ENCODE assay signal across 3 cellular contexts in genomic region chr6:27392623-27393022, GRCh38.
A peak's percentile ranks its signal among the peaks of the same experiment; 100 is the strongest.
TF ChIP-seq lines count a peak whose summit lies in the region.

No MANE protein-coding gene starts in this region.

TF ChIP-seq in HepG2, 621 proteins besides CTCF, POLR2A, EP300 and RAD21:
- TF ChIP-seq HOXD1 (CRISPR knock-in tag; IDR thresholded peaks at IDR 0.05) (no peak), SKI (IDR thresholded peaks at IDR 0.05; ENCODE audit: partially characterized antibody) (no peak), DBP (CRISPR knock-in tag; IDR thresholded peaks at IDR 0.05; ENCODE audit: not compliant biosample characterization) (no peak), HNRNPH1 (optimal IDR thresholded peaks at IDR 0.05; ENCODE audit: low read depth, low read length) (no peak), ZNF576 (CRISPR knock-in tag; IDR thresholded peaks at IDR 0.05) (no peak), IKZF1 (IDR thresholded peaks at IDR 0.05) (no peak), LCORL (IDR thresholded peaks at IDR 0.05) (peak; percentile 81), LCORL (CRISPR knock-in tag; IDR thresholded peaks at IDR 0.05) (no peak)

TF ChIP-seq in Ishikawa, 13 proteins besides CTCF, POLR2A, EP300 and RAD21:
- TF ChIP-seq NFIC (IDR thresholded peaks at IDR 0.05) (peak; percentile 32; the same call in 1 of the 2 replicates), TAF1 (IDR thresholded peaks at IDR 0.05; ENCODE audit: low read depth) (no peak), USF1 (IDR thresholded peaks at IDR 0.05) (no peak), EGR1 (IDR thresholded peaks at IDR 0.05) (no peak), REST (IDR thresholded peaks at IDR 0.05; ENCODE audit: low read depth) (no peak)

TF ChIP-seq in K562, 482 proteins besides CTCF, POLR2A, EP300 and RAD21:
- TF ChIP-seq ZNF407 (IDR thresholded peaks at IDR 0.05; ENCODE audit: low read depth): no peak
- TF ChIP-seq NFIX (CRISPR knock-in tag; IDR thresholded peaks at IDR 0.05; ENCODE audit: low read depth): peak; percentile 96
- no peak for TF ChIP-seq MTA2 (IDR thresholded peaks at IDR 0.05; ENCODE audit: low read depth)
- no peak for TF ChIP-seq DACH1 (IDR thresholded peaks at IDR 0.05; ENCODE audit: partially characterized antibody)
- TF ChIP-seq PBX2 (CRISPR knock-in tag; IDR thresholded peaks at IDR 0.05; ENCODE audit: low read depth): no peak
- TF ChIP-seq PBX2 (tag; conservative IDR thresholded peaks at IDR 0.05; ENCODE audit: low read depth): no peak
- no peak for TF ChIP-seq ADNP (tag; IDR thresholded peaks at IDR 0.05)
- TF ChIP-seq ZNF583 (CRISPR knock-in tag; IDR thresholded peaks at IDR 0.05): no peak
- peak; percentile 99 for TF ChIP-seq NFIC (IDR thresholded peaks at IDR 0.05)
- no peak for TF ChIP-seq FUS (optimal IDR thresholded peaks at IDR 0.05; ENCODE audit: low read depth, low read length)
